8 cellular contexts compared by ENCODE assay signal in the genomic region with DNA sequence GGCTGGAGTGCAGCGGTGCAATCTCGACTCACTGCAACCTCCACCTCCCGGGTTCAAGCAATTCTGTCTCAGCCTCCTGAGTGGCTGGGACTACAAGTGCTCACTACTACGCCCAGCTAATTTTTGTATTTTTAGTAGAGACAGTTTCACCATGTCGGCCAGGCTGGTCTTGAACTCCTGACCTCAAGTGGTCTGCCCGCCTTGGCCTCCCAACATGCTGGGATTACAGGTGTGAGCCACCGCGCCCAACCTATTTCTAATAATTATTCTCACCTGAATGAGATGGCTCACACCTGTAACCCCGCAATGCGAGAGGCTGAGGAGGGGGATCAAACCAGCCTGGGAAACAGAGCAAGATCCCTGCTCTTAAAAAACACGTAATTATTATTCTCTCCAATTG. TPM values are rescaled to one million over a fixed set of nuclear protein-coding genes. Genes with fewer than 3 reads are reported as not detected.
DNase-seq lines count a peak whose midpoint lies in the region; ATAC-seq and TF ChIP-seq lines count a peak whose summit lies in the region.
"Not testable (repeated sequence)": the region's sequence is repeated elsewhere in the genome, so short reads cannot be mapped to it uniquely, and the experiment has no call there.

No MANE protein-coding gene starts in this region.

- ATAC-seq in activated T-cell treated with anti-CD3 and anti-CD28 coated beads, Interleukin-2, amount 50 U/mL, for 72 hours (replicated peaks in 1 of 2) = not testable (repeated sequence)

- H4K5ac ChIP-seq in H9 (ENCODE audit: insufficient read length, low read depth, low read length) = not testable (repeated sequence)

- H2AK5ac ChIP-seq in H9 (ENCODE audit: insufficient read length, low read length) = not testable (repeated sequence)

- H3K23me2 ChIP-seq in H9 (ENCODE audit: insufficient read length, low read depth, low read length, poor library complexity, severe bottlenecking) = not testable (repeated sequence)

- not testable (repeated sequence) for H3K56ac ChIP-seq in H9 (ENCODE audit: insufficient read length, low read depth, low read length)

- H2AFZ ChIP-seq in ACC112 (ENCODE audit: low read length, unreplicated experiment); H9 (ENCODE audit: low read length): not testable (repeated sequence)

- no CpG with 5 or more reads among the region's 11 CpGs for WGBS in H9 (ENCODE audit: extremely low coverage, insufficient read length, low lambda C conversion rate)

- not testable (repeated sequence) for H2BK15ac ChIP-seq in H9 (ENCODE audit: low read depth, low read length)

- not testable (repeated sequence) for H2BK120ac ChIP-seq in H9 (ENCODE audit: low read depth, low read length, poor library complexity, severe bottlenecking)

- H3K9me3 Mint-ChIP-seq in H9; activated T-cell treated with anti-CD3 and anti-CD28 coated beads, Interleukin-2, amount 50 U/mL, for 72 hours; glutamatergic neuron (ENCODE audit: unreplicated experiment): not testable (repeated sequence)

- not testable (repeated sequence) for DNase-seq in H9; Peyer's patch; activated T-cell treated with anti-CD3 and anti-CD28 coated beads, Interleukin-2, amount 50 U/mL, for 72 hours; choroid plexus epithelial cell (ENCODE audit: low read depth); glutamatergic neuron

- not testable (repeated sequence) for TF ChIP-seq CTCF in H9 (conservative IDR thresholded peaks at IDR 0.05); Peyer's patch (IDR thresholded peaks at IDR 0.05); choroid plexus epithelial cell (conservative IDR thresholded peaks at IDR 0.05; ENCODE audit: low read depth, low read length); glutamatergic neuron (IDR thresholded peaks at IDR 0.05; ENCODE audit: partially characterized antibody, unreplicated experiment)

- H3K4me1 ChIP-seq in ACC112 (ENCODE audit: control insufficient read depth, insufficient read depth, low read length, unreplicated experiment); H9 (ENCODE audit: insufficient read depth, low read length); Peyer's patch; muscle layer of colon (ENCODE audit: insufficient read depth, low read length): not testable (repeated sequence)
- peaks cover 19% of the 10 kb centered on the region for H3K4me1 ChIP-seq in skeletal muscle satellite cell (ENCODE audit: control insufficient read depth, insufficient read depth, low read length)

- H3K79me1 ChIP-seq in H9 (ENCODE audit: insufficient read depth, low read depth, low read length, poor library complexity, severe bottlenecking) = not testable (repeated sequence)

- H3K4me1 Mint-ChIP-seq in H9 = peaks cover 2 to 12% of the 10 kb centered on the region in 2 experiments
- peaks cover 25% of the 10 kb centered on the region for H3K4me1 Mint-ChIP-seq in activated T-cell treated with anti-CD3 and anti-CD28 coated beads, Interleukin-2, amount 50 U/mL, for 72 hours (ENCODE audit: low read depth)
- H3K4me1 Mint-ChIP-seq in glutamatergic neuron (ENCODE audit: low read depth, unreplicated experiment) = not testable (repeated sequence)

- not testable (repeated sequence) for H3K18ac ChIP-seq in H9 (ENCODE audit: insufficient read length, low read depth, low read length)

- H3K79me2 ChIP-seq in ACC112 (ENCODE audit: control insufficient read depth, insufficient read depth, low read length, unreplicated experiment) = peaks cover 40% of the 10 kb centered on the region
- H3K79me2 ChIP-seq in H9 (ENCODE audit: insufficient read depth, low read length) = not testable (repeated sequence)

- not testable (repeated sequence) for H2BK12ac ChIP-seq in H9 (ENCODE audit: insufficient read length, low read depth, low read length)

- not testable (repeated sequence) for H2BK20ac ChIP-seq in H9 (ENCODE audit: low read depth, low read length, poor library complexity, severe bottlenecking)

- not testable (repeated sequence) for H3K27me3 Mint-ChIP-seq in H9 (ENCODE audit: low read depth); glutamatergic neuron (ENCODE audit: unreplicated experiment)
- peaks cover 16% of the 10 kb centered on the region for H3K27me3 Mint-ChIP-seq in activated T-cell treated with anti-CD3 and anti-CD28 coated beads, Interleukin-2, amount 50 U/mL, for 72 hours (ENCODE audit: low read depth)

- not testable (repeated sequence) for H3K9ac ChIP-seq in H9 (ENCODE audit: extremely low read depth, insufficient read length, low read length)
- peak overlapping the region; percentile 74 for H3K9ac ChIP-seq in muscle layer of colon (ENCODE audit: low read length)
- H3K9ac ChIP-seq in skeletal muscle satellite cell (ENCODE audit: low read depth, low read length) = peak overlapping the region; percentile 99

- H3K4me3 ChIP-seq in ACC112 (ENCODE audit: low read depth, low read length) = peak overlapping the region; percentile 96
- peak overlapping the region in 3 of 4 donors; percentile 68 to 81 (median 70) for H3K4me3 ChIP-seq in Peyer's patch
- H3K4me3 ChIP-seq in choroid plexus epithelial cell (ENCODE audit: low read depth, low read length) = peak overlapping the region; percentile 94
- peak overlapping the region; percentile 63 to 86 for H3K4me3 ChIP-seq in muscle layer of colon (ENCODE audit: low read depth in 1 of 2, low read length in 2 of 2)
- H3K4me3 ChIP-seq in skeletal muscle satellite cell (ENCODE audit: low read length) = peak overlapping the region; percentile 88

- not testable (repeated sequence) for H4K20me1 ChIP-seq in H9 (ENCODE audit: control insufficient read depth, insufficient read depth, insufficient read length)

- H3K27ac ChIP-seq in ACC112 (ENCODE audit: low read depth, low read length) = peak overlapping the region; percentile 92
- not testable (repeated sequence) for H3K27ac ChIP-seq in H9 (ENCODE audit: insufficient read length, low read depth, low read length); Peyer's patch; muscle layer of colon (ENCODE audit: low read depth, low read length)

- not testable (repeated sequence) for H3K27ac Mint-ChIP-seq in H9; glutamatergic neuron (ENCODE audit: unreplicated experiment)
- peak overlapping the region; percentile 88 for H3K27ac Mint-ChIP-seq in activated T-cell treated with anti-CD3 and anti-CD28 coated beads, Interleukin-2, amount 50 U/mL, for 72 hours

- not testable (repeated sequence) for H4K91ac ChIP-seq in H9 (ENCODE audit: insufficient read length, low read depth, low read length)

- H3K14ac ChIP-seq in H9 (ENCODE audit: insufficient read depth, low read length) = not testable (repeated sequence)

- H3K9me3 ChIP-seq in H9 (ENCODE audit: control insufficient read depth, low read depth, low read length); Peyer's patch; muscle layer of colon (ENCODE audit: low read length); skeletal muscle satellite cell (replicated peaks; ENCODE audit: low read length): not testable (repeated sequence)

- H3K36me3 Mint-ChIP-seq in H9 (ENCODE audit: insufficient read depth in 1 of 3, low read depth in 3 of 3) = peaks cover 3 to 19% (median 18%) of the 10 kb centered on the region in 3 experiments; a peak in 5 of 7 replicates
- peaks cover 13 to 17% of the 10 kb centered on the region in 2 donors for H3K36me3 Mint-ChIP-seq in activated T-cell treated with anti-CD3 and anti-CD28 coated beads, Interleukin-2, amount 50 U/mL, for 72 hours (ENCODE audit: insufficient read depth in 2 of 2)
- not testable (repeated sequence) for H3K36me3 Mint-ChIP-seq in glutamatergic neuron (ENCODE audit: unreplicated experiment)

- H2BK5ac ChIP-seq in H9 (ENCODE audit: insufficient read length, low read length) = not testable (repeated sequence)

- not testable (repeated sequence) for H4K8ac ChIP-seq in H9 (replicated peaks; ENCODE audit: insufficient read length, low read depth, low read length)

- H3K23ac ChIP-seq in H9 (ENCODE audit: insufficient read length, low read depth, low read length) = not testable (repeated sequence)

- not testable (repeated sequence) for H3K4ac ChIP-seq in H9 (ENCODE audit: low read depth, low read length)

- H3T11ph ChIP-seq in H9 (ENCODE audit: low read length) = not testable (repeated sequence)

- H3K36me3 ChIP-seq in ACC112 (ENCODE audit: insufficient read depth, low read length) (peaks cover 21% of the 10 kb centered on the region), Peyer's patch (peaks cover 0 to 35% (median 0%) of the 10 kb centered on the region in 3 donors), muscle layer of colon (ENCODE audit: insufficient read depth, low read length) (peaks cover 32% of the 10 kb centered on the region), skeletal muscle satellite cell (ENCODE audit: insufficient read depth, low read length) (peaks cover 34% of the 10 kb centered on the region)

- TF ChIP-seq POLR2A in Peyer's patch (IDR thresholded peaks at IDR 0.05) = not testable (repeated sequence)

- H3K4me2 ChIP-seq in H9 (ENCODE audit: insufficient read depth, insufficient read length, low read length) = not testable (repeated sequence)
- peak overlapping the region; percentile 83 for H3K4me2 ChIP-seq in skeletal muscle satellite cell (ENCODE audit: low read length)

- not testable (repeated sequence) for H3K27me3 ChIP-seq in ACC112 (ENCODE audit: insufficient read depth, low read length); H9 (ENCODE audit: insufficient read depth, low read length); Peyer's patch; muscle layer of colon (ENCODE audit: control insufficient read depth in 1 of 2, insufficient read depth in 2 of 2, low read length in 2 of 2)
- H3K27me3 ChIP-seq in skeletal muscle satellite cell (ENCODE audit: control insufficient read depth, insufficient read depth, low read length) = peaks cover 13% of the 10 kb centered on the region

- H3K4me3 Mint-ChIP-seq in H9 (peak overlapping the region; percentile 82 to 89), glutamatergic neuron (ENCODE audit: unreplicated experiment) (peak overlapping the region; percentile 90)
- peak overlapping the region; percentile 68 to 89 for H3K4me3 Mint-ChIP-seq in activated T-cell treated with anti-CD3 and anti-CD28 coated beads, Interleukin-2, amount 50 U/mL, for 72 hours

RNA-seq across cellular contexts. Expression of a gene that starts 1.1 kb away (rescaled TPM):
- total RNA-seq in H9 (2021) = 27.8 and 28.8 TPM in 2 replicates
- total RNA-seq in Peyer's patch = 10 to 100 TPM; 54.5 to 71.3 (median 63.7) TPM
- 10 to 100 TPM; 76.7 to 79.9 TPM for total RNA-seq in activated T-cell treated with anti-CD3 and anti-CD28 coated beads, Interleukin-2, amount 50 U/mL, for 72 hours
- 65.8 TPM for total RNA-seq in glutamatergic neuron (ENCODE audit: unreplicated experiment)
- 102 and 109 TPM in 2 replicates for total RNA-seq in skeletal muscle satellite cell (2012; rRNA removed)
